ENCODE assay signal across 18 cellular contexts in genomic region chrX:10172867-10173266, GRCh38. TPM values are rescaled to one million over a fixed set of nuclear protein-coding genes. Genes with fewer than 3 reads are reported as not detected.
A peak's percentile ranks its signal among the peaks of the same experiment; 100 is the strongest.
DNase-seq lines count a peak whose midpoint lies in the region; FAIRE-seq and TF ChIP-seq lines count a peak whose summit lies in the region.
"Had no signal": no experiment of that assay in that cellular context is flagged by ENCODE, and none has a peak within 500 bp of the region (broad histone marks: within the 10 kb centered on the region; RNA-seq: fewer than 3 reads in every experiment).

No MANE protein-coding gene starts in this region.

- 72 to 100% methylated on average over 1 to 11 of the region's 11 CpGs for WGBS in transverse colon (ENCODE audit: low coverage in 1 of 2), 2 donors

- H3K9me3 ChIP-seq in BLaER1 (no peaks in the 10 kb centered on the region), osteoblast (ENCODE audit: low read depth, low read length) (no peaks in the 10 kb centered on the region), transverse colon (no peaks in the 10 kb centered on the region)
- H3K9me3 ChIP-seq: neutrophil, upper lobe of right lung had no signal

- H3K4me1 ChIP-seq in BLaER1 (peaks cover 32% of the 10 kb centered on the region), osteoblast (ENCODE audit: insufficient read depth, low read length) (peaks cover 14% of the 10 kb centered on the region), transverse colon (peaks cover 0 to 18% (median 0%) of the 10 kb centered on the region in 4 donors)
- H3K4me1 ChIP-seq: upper lobe of right lung had no signal

- no peak overlapping the region for H3K9ac ChIP-seq in BLaER1

- intact Hi-C loops in transverse colon (cut with DNase I; ENCODE audit: low total_unique reads) = no loop called here

- no peak for TF ChIP-seq POLR2A in transverse colon (IDR thresholded peaks at IDR 0.05)

- in situ Hi-C loops in transverse colon (cut with MboI; ENCODE audit: low pct_ligation_motif_present in 1 of 4, low pct_unique_long_range_greater_than_20kb in 1 of 4, low sequenced_read_pairs in 3 of 4) = no loop called here

- no peaks in the 10 kb centered on the region for H3K79me2 ChIP-seq in osteoblast (ENCODE audit: insufficient read depth, low read length)

- peak overlapping the region; percentile 31; the same call in 1 of the 2 replicates for H3K4me2 ChIP-seq in BLaER1
- peak overlapping the region; percentile 64 for H3K4me2 ChIP-seq in osteoblast (ENCODE audit: insufficient read depth, low read length)

- H3K4me3 ChIP-seq in BLaER1 = no peak overlapping the region
- H3K4me3 ChIP-seq in WI38 (ENCODE audit: low read depth, low read length) = peak overlapping the region; percentile 20
- H3K4me3 ChIP-seq in foreskin fibroblast (ENCODE audit: low read depth in 1 of 2, low read length in 2 of 2) = no peak overlapping the region
- peak overlapping the region; percentile 50 for H3K4me3 ChIP-seq in osteoblast (ENCODE audit: insufficient read depth, low read length)
- no peak overlapping the region for H3K4me3 ChIP-seq in transverse colon
- H3K4me3 ChIP-seq: upper lobe of right lung had no signal

- H3K27me3 ChIP-seq in BLaER1 = 0 out of 2 replicates have a peak, but pooled peaks cover 18% of the 10 kb centered on the region
- no peaks in the 10 kb centered on the region for H3K27me3 ChIP-seq in osteoblast (ENCODE audit: insufficient read depth, low read length)
- H3K27me3 ChIP-seq in transverse colon = no peaks in the 10 kb centered on the region
- H3K27me3 ChIP-seq: neutrophil, upper lobe of right lung had no signal

- no peak for FAIRE-seq in urothelium cell line (lab: Jason Lieb, UNC)
- FAIRE-seq: GM19239 had no signal

- DNase-seq in foreskin fibroblast (peak; percentile 10 to 22), osteoblast (ENCODE audit: insufficient read length, low spot score, missing footprints) (no peak), urothelium cell line (ENCODE audit: low spot score) (no peak), RKO (ENCODE audit: low spot score) (no peak), SIG-M5 treated with dmso at 0.1 percent for 504 hours (lab: John Stamatoyannopoulos, UW; ENCODE audit: unreplicated experiment) (no peak), transverse colon (no peak)
- DNase-seq: activated CD4-positive, alpha-beta T cell treated with anti-CD3 and anti-CD28 coated beads, Interleukin-2, amount 50 U/mL, for 48 hours; amniotic stem cell; DND-41; effector CD8-positive, alpha-beta T cell; left ventricle myocardium superior; NCI-H774; upper lobe of right lung had no signal

- TF ChIP-seq EP300 in transverse colon (IDR thresholded peaks at IDR 0.05; ENCODE audit: low read depth) = no peak

- no peaks in the 10 kb centered on the region for H3K36me3 ChIP-seq in BLaER1
- no peaks in the 10 kb centered on the region for H3K36me3 ChIP-seq in osteoblast (ENCODE audit: insufficient read depth, low read length)
- H3K36me3 ChIP-seq in transverse colon = no peaks in the 10 kb centered on the region
- H3K36me3 ChIP-seq: neutrophil, upper lobe of right lung had no signal

- no peaks in the 10 kb centered on the region for H4K20me1 ChIP-seq in BLaER1
- H4K20me1 ChIP-seq in osteoblast (ENCODE audit: insufficient read depth, low read length) = no peaks in the 10 kb centered on the region

- no peak for TF ChIP-seq CTCF in WI38 (IDR thresholded peaks at IDR 0.05; ENCODE audit: low read depth, low read length)
- no peak for TF ChIP-seq CTCF in foreskin fibroblast (IDR thresholded peaks at IDR 0.05; ENCODE audit: low read depth, low read length)
- TF ChIP-seq CTCF in osteoblast (IDR thresholded peaks at IDR 0.05; ENCODE audit: extremely low read depth, low read depth, low read length) = no peak
- TF ChIP-seq CTCF in transverse colon (IDR thresholded peaks at IDR 0.05) = no peak

- no peak overlapping the region for H3K27ac ChIP-seq in BLaER1
- peak overlapping the region; percentile 36 for H3K27ac ChIP-seq in osteoblast (ENCODE audit: low read depth, low read length)
- H3K27ac ChIP-seq in transverse colon = peak overlapping the region in 1 of 4 donors; percentile 37
- H3K27ac ChIP-seq: neutrophil, upper lobe of right lung had no signal

- H2AFZ ChIP-seq in osteoblast (ENCODE audit: low read length) = peak overlapping the region; percentile 70

RNA-seq across cellular contexts. Expression of gene CLCN4, which starts 16.1 kb away (rescaled TPM):
- 14.1 and 16.2 TPM in 2 replicates for total RNA-seq in osteoblast
- total RNA-seq in transverse colon = 1 to 10 TPM in 1 of 4 donors, under 1 TPM in 1, not detected in 2; 0.79 to 1.1 TPM
- total RNA-seq: activated T-helper 1 cell treated with anti-CD3 and anti-CD28 coated beads, Interleukin-12 subunit alpha, Interleukin-12 subunit beta, Interleukin-2, Interleukin-4 antibody, amounts not matched to agents 30 ng/mL and 10 ng/mL and 1 ng/mL, durations not matched to agents 14 hours and 24 hours and 36 hours had no signal

Comparison
In these comparisons a context has a peak if more than half of its experiments do, and no peak if none do; other contexts are left out.
1. H3K4me3 ChIP-seq: peak in WI38 (single experiment) and osteoblast (single experiment); none in BLaER1 (single experiment), foreskin fibroblast (0 of 2) and transverse colon (0 of 4).
2. DNase-seq: peak in foreskin fibroblast (2 of 2); none in osteoblast (single experiment), urothelium cell line (single experiment), RKO (single experiment), SIG-M5 treated with dmso at 0.1 percent for 504 hours (single experiment) and transverse colon (single experiment).